22 cellular contexts compared by ENCODE assay signal in genomic region chr1:22687191-22687590, GRCh38. TPM values are rescaled to one million over a fixed set of nuclear protein-coding genes. Genes with fewer than 3 reads are reported as not detected.
DNase-seq lines count a peak whose midpoint lies in the region; ATAC-seq, FAIRE-seq and TF ChIP-seq lines count a peak whose summit lies in the region.
"Had no signal": no experiment of that assay in that cellular context is flagged by ENCODE, and none has a peak within 500 bp of the region (broad histone marks: within the 10 kb centered on the region; RNA-seq: fewer than 3 reads in every experiment).

No MANE protein-coding gene starts in this region.

- BruUV-seq in IMR-90 (replicated peaks; lab: Mats Ljungman, UMichigan) = no TSS peak

- no peak for FAIRE-seq in GM19239 (lab: Jason Lieb, UNC)
- FAIRE-seq: G401.6, GM12891, GM18507, H1, HTR-8/SVneo had no signal

- H2BK5ac ChIP-seq in IMR-90 (ENCODE audit: low read depth, low read length, poor library complexity, severe bottlenecking) (no peak overlapping the region), trophoblast cell (ENCODE audit: low read depth, low read length, poor library complexity) (no peak overlapping the region)

- ATAC-seq in IMR-90 (ENCODE audit: low read depth) (peak; percentile 28), HG03342 (IDR thresholded peaks at IDR 0.05; ENCODE audit: unreplicated experiment) (no peak)

- no peak overlapping the region for H3K56ac ChIP-seq in IMR-90 (ENCODE audit: extremely low read depth, insufficient read depth, low read length)

- intact Hi-C loops in IMR-90 (cut with micrococcal nuclease) = no loop called here

- WGBS in IMR-90 (ENCODE audit: extremely low coverage in 2 of 2, insufficient read length in 1 of 2), 2 experiments = no CpG with 5 or more reads among the region's 2 CpGs
- WGBS in trophoblast cell (ENCODE audit: extremely low coverage, insufficient coverage, insufficient read length) = no CpG with 5 or more reads among the region's 2 CpGs

- H2BK120ac ChIP-seq in IMR-90 (ENCODE audit: low read depth, low read length) = no peak overlapping the region
- no peak overlapping the region for H2BK120ac ChIP-seq in trophoblast cell (ENCODE audit: insufficient read depth, low read length, poor library complexity)

- no peak overlapping the region for H2AK9ac ChIP-seq in IMR-90 (replicated peaks; ENCODE audit: low read depth, low read length, poor library complexity)

- no peak for TF ChIP-seq RAD21 in IMR-90 (IDR thresholded peaks at IDR 0.05; ENCODE audit: low read length)

- in situ Hi-C loops in IMR-90 (cut with MboI; ENCODE audit: low sequenced_read_pairs) = no loop called here

- H3K36me3 ChIP-seq in IMR-90 (ENCODE audit: control insufficient read depth, insufficient read depth, low read length) (no peaks in the 10 kb centered on the region), trophoblast cell (ENCODE audit: control insufficient read depth in 1 of 2, insufficient read depth in 2 of 2, low read length in 2 of 2) (no peaks in the 10 kb centered on the region)
- H3K36me3 ChIP-seq: BLaER1 had no signal

- H3K27ac ChIP-seq in IMR-90 (ENCODE audit: insufficient read depth, low read length) = no peak overlapping the region
- no peak overlapping the region for H3K27ac ChIP-seq in trophoblast cell (ENCODE audit: low read depth, low read length)
- H3K27ac ChIP-seq: BLaER1 had no signal

- H3K4me3 ChIP-seq in IMR-90 (ENCODE audit: insufficient read depth, low read depth, low read length) (no peak overlapping the region), trophoblast cell (ENCODE audit: low read depth, low read length) (no peak overlapping the region)
- H3K4me3 ChIP-seq: BLaER1 had no signal

- CTCF ChIA-PET in IMR-90 (lab: Yijun Ruan, JAX) = no interaction called here

- no peak overlapping the region for H4K12ac ChIP-seq in trophoblast cell (ENCODE audit: low read depth, low read length)

- H3K9me3 ChIP-seq in IMR-90 (ENCODE audit: control insufficient read depth, insufficient read depth, low read length) (no peaks in the 10 kb centered on the region), trophoblast cell (ENCODE audit: insufficient read depth, low read depth, low read length) (no peaks in the 10 kb centered on the region)
- H3K9me3 ChIP-seq: BLaER1 had no signal

- H3K23ac ChIP-seq in IMR-90 (ENCODE audit: low read depth, low read length) (no peak overlapping the region), trophoblast cell (ENCODE audit: low read length) (no peak overlapping the region)

- H2AK5ac ChIP-seq in IMR-90 (ENCODE audit: low read depth, low read length) (peak overlapping the region; percentile 47; the same call in 1 of the 2 replicates), trophoblast cell (ENCODE audit: low read length) (no peak overlapping the region)

- no peak overlapping the region; the same call in 1 of the 2 replicates for H2BK20ac ChIP-seq in IMR-90 (ENCODE audit: low read depth, low read length)

- no peak overlapping the region for H4K5ac ChIP-seq in IMR-90 (ENCODE audit: low read depth, low read length)

- H3K9ac ChIP-seq in IMR-90 (ENCODE audit: low read depth, low read length) = no peak overlapping the region
- peak overlapping the region; percentile 33 for H3K9ac ChIP-seq in trophoblast cell (ENCODE audit: low read length)
- H3K9ac ChIP-seq: BLaER1 had no signal

- no peak for TF ChIP-seq POLR2A in IMR-90 (IDR thresholded peaks at IDR 0.05; ENCODE audit: low read depth, low read length)

- dilution Hi-C loops in IMR-90 (cut with HindIII; ENCODE audit: low sequenced_read_pairs, unreplicated experiment) = no loop called here

- DNase-seq in EL = peak; percentile 30
- peak; percentile 70 for DNase-seq in IMR-90
- DNase-seq in iris pigment epithelial cell (ENCODE audit: low read depth) = peak; percentile 82
- no peak for DNase-seq in trophoblast cell
- DNase-seq in GM19239 (ENCODE audit: insufficient read length, low spot score) = no peak
- no peak for DNase-seq in HK-2 (ENCODE audit: unreplicated experiment)
- DNase-seq: 8988T; CD4-positive, alpha-beta memory T cell; DMS153; DMS79 treated with DMSO at 0.1 percent for 48 hours; H9; KBM-7 had no signal

- H4K8ac ChIP-seq in IMR-90 (ENCODE audit: low read depth in 2 of 2, low read length in 2 of 2) (no peak overlapping the region), trophoblast cell (ENCODE audit: low read depth, low read length) (no peak overlapping the region)

- no peak overlapping the region for H3K18ac ChIP-seq in IMR-90 (ENCODE audit: low read depth, low read length)
- H3K18ac ChIP-seq in trophoblast cell (ENCODE audit: low read length) = no peak overlapping the region

- H3K9me1 ChIP-seq in IMR-90 (ENCODE audit: insufficient read depth, low read length) = 0 out of 2 replicates have a peak, but pooled peaks cover 5% of the 10 kb centered on the region

- H2AFZ ChIP-seq in IMR-90 (replicated peaks; ENCODE audit: low read length, poor library complexity) (no peak overlapping the region), trophoblast cell (ENCODE audit: insufficient read depth, low read length, poor library complexity) (no peak overlapping the region)

- H3K4me2 ChIP-seq in IMR-90 (ENCODE audit: low read depth, low read length) (no peak overlapping the region), trophoblast cell (ENCODE audit: low read length) (no peak overlapping the region)
- H3K4me2 ChIP-seq: BLaER1 had no signal

- POLR2A ChIA-PET in IMR-90 (lab: Charles Lee; ENCODE audit: unreplicated experiment) = no interaction called here

- H2BK12ac ChIP-seq in trophoblast cell (ENCODE audit: low read length) = no peak overlapping the region

- TF ChIP-seq CTCF in IMR-90 (conservative IDR thresholded peaks at IDR 0.05; ENCODE audit: low read depth, low read length) = no peak

- no peaks in the 10 kb centered on the region for H3K79me2 ChIP-seq in trophoblast cell (ENCODE audit: control insufficient read depth, insufficient read depth, low read length, poor library complexity)

- no peak overlapping the region for H4K91ac ChIP-seq in IMR-90 (ENCODE audit: insufficient read depth, low read depth, low read length)
- no peak overlapping the region for H4K91ac ChIP-seq in trophoblast cell (ENCODE audit: low read depth, low read length)

- no peaks in the 10 kb centered on the region for H4K20me1 ChIP-seq in IMR-90 (ENCODE audit: insufficient read depth, low read length)
- H4K20me1 ChIP-seq: BLaER1 had no signal

- H3K4ac ChIP-seq in IMR-90 (ENCODE audit: low read depth, low read length) (no peak overlapping the region; the same call in 1 of the 2 replicates), trophoblast cell (ENCODE audit: low read depth, low read length) (no peak overlapping the region)

- peaks cover 10% of the 10 kb centered on the region; the same call in 1 of the 2 replicates for H3K27me3 ChIP-seq in IMR-90 (ENCODE audit: control insufficient read depth, insufficient read depth, low read length)
- H3K27me3 ChIP-seq in trophoblast cell (ENCODE audit: insufficient read depth, low read length) = no peaks in the 10 kb centered on the region
- H3K27me3 ChIP-seq: BLaER1 had no signal

- no peaks in the 10 kb centered on the region for H3K79me1 ChIP-seq in IMR-90 (ENCODE audit: low read depth in 1 of 2, low read length in 2 of 2)
- H3K79me1 ChIP-seq in trophoblast cell (ENCODE audit: low read length) = no peaks in the 10 kb centered on the region

- no peak overlapping the region for H2BK15ac ChIP-seq in IMR-90 (ENCODE audit: low read depth, low read length)

- H3K14ac ChIP-seq in IMR-90 (replicated peaks; ENCODE audit: low read depth, low read length) (no peak overlapping the region; the same call in 1 of the 2 replicates), trophoblast cell (ENCODE audit: low read length) (no peak overlapping the region)

- peaks cover 10% of the 10 kb centered on the region for H3K4me1 ChIP-seq in IMR-90 (ENCODE audit: control insufficient read depth, insufficient read depth, low read length)
- H3K4me1 ChIP-seq in trophoblast cell (ENCODE audit: control insufficient read depth in 1 of 2, insufficient read depth in 2 of 2, low read length in 2 of 2) = no peaks in the 10 kb centered on the region
- H3K4me1 ChIP-seq: BLaER1 had no signal

TF ChIP-seq in IMR-90, 13 proteins besides CTCF, POLR2A, EP300 and RAD21:
- TF ChIP-seq MAFK (IDR thresholded peaks at IDR 0.05; ENCODE audit: low read depth, low read length) (0 out of 2 replicates have a peak, but pooled peaks have one; percentile 29), CEBPB (IDR thresholded peaks at IDR 0.05; ENCODE audit: low read depth, low read length) (peak; percentile 64; the same call in 1 of the 2 replicates), MXI1 (IDR thresholded peaks at IDR 0.05; ENCODE audit: borderline replicate concordance, low read depth, low read length) (no peak), RFX5 (IDR thresholded peaks at IDR 0.05; ENCODE audit: low read depth, low read length) (no peak), FOS (IDR thresholded peaks at IDR 0.05; ENCODE audit: low read depth, low read length) (no peak)

RNA-seq across cellular contexts. Expression of gene EPHB2, which starts 23.4 kb away (rescaled TPM):
- 54.7 and 58.8 TPM in 2 replicates for total RNA-seq in IMR-90 (2012; rRNA removed)
- 52.3 and 53.6 TPM in 2 replicates for polyA plus RNA-seq in IMR-90 (2012; rRNA removed)
- polyA plus RNA-seq in IMR-90 (2012; cell fraction: cytosol; rRNA removed) = 25.1 and 54.3 TPM in 2 replicates
- polyA plus RNA-seq in IMR-90 (2012; cell fraction: nucleus; rRNA removed; ENCODE audit: low replicate concordance) = 18.5 and 36.7 TPM in 2 replicates
- polyA plus RNA-seq in trophoblast cell (2013) = 0.74 and 0.85 TPM in 2 replicates
- polyA plus RNA-seq: CD4-positive, alpha-beta memory T cell; IgD-negative memory B cell had no signal

RNA-seq across cellular contexts. Expression of gene C1QB, which starts 34.2 kb away (rescaled TPM):
- not detected in 2 replicates for total RNA-seq in IMR-90 (2012; rRNA removed)
- not detected in 2 replicates for polyA plus RNA-seq in IMR-90 (2012; rRNA removed)
- polyA plus RNA-seq in IMR-90 (2012; cell fraction: cytosol; rRNA removed) = not detected in 2 replicates
- polyA plus RNA-seq in IMR-90 (2012; cell fraction: nucleus; rRNA removed; ENCODE audit: low replicate concordance) = not detected in 2 replicates
- not detected in 2 replicates for polyA plus RNA-seq in trophoblast cell (2013)
- total RNA-seq: A673, H1, H9 had no signal
- polyA plus RNA-seq: AG04450; CD4-positive, alpha-beta memory T cell; H1; IgD-negative memory B cell had no signal

RNA-seq across cellular contexts. Expression of gene C1QC, which starts 43.8 kb away (rescaled TPM):
- not detected in 2 replicates for total RNA-seq in IMR-90 (2012; rRNA removed)
- polyA plus RNA-seq in IMR-90 (2012; rRNA removed) = not detected in 2 replicates
- polyA plus RNA-seq in IMR-90 (2012; cell fraction: cytosol; rRNA removed) = not detected in 2 replicates
- polyA plus RNA-seq in IMR-90 (2012; cell fraction: nucleus; rRNA removed; ENCODE audit: low replicate concordance) = not detected in 2 replicates
- 0.04 TPM in 1 of 2 replicates, not detected in the other for polyA plus RNA-seq in trophoblast cell (2013)
- total RNA-seq: A673, H1, H9 had no signal
- polyA plus RNA-seq: AG04450; CD4-positive, alpha-beta memory T cell; H1; IgD-negative memory B cell had no signal

RNA-seq across cellular contexts. Expression of gene C1QA, which starts 50.8 kb away (rescaled TPM):
- not detected in 2 replicates for total RNA-seq in IMR-90 (2012; rRNA removed)
- polyA plus RNA-seq in IMR-90 (2012; rRNA removed) = not detected in 2 replicates
- not detected in 2 replicates for polyA plus RNA-seq in IMR-90 (2012; cell fraction: cytosol; rRNA removed)
- not detected in 2 replicates for polyA plus RNA-seq in IMR-90 (2012; cell fraction: nucleus; rRNA removed; ENCODE audit: low replicate concordance)
- polyA plus RNA-seq in trophoblast cell (2013) = 0.44 and 0.57 TPM in 2 replicates
- total RNA-seq: A673, H1, H9 had no signal
- polyA plus RNA-seq: AG04450; CD4-positive, alpha-beta memory T cell; H1; IgD-negative memory B cell had no signal

Comparison
In these comparisons a context has a peak if more than half of its experiments do, and no peak if none do; other contexts are left out.
1. DNase-seq: peak in EL (single experiment), IMR-90 (single experiment) and iris pigment epithelial cell (single experiment); none in trophoblast cell (0 of 2), GM19239 (single experiment) and HK-2 (single experiment).